In genomic region chr6:158810149-158811095, GRCh38 we compare ENCODE assay signal across 9 cellular contexts. TPM values are rescaled to one million over a fixed set of nuclear protein-coding genes. Genes with fewer than 3 reads are reported as not detected.
DNase-seq lines count a peak whose midpoint lies in the region; ATAC-seq and TF ChIP-seq lines count a peak whose summit lies in the region.
"Had no signal": no experiment of that assay in that cellular context is flagged by ENCODE, and none has a peak within 500 bp of the region (broad histone marks: within the 10 kb centered on the region; RNA-seq: fewer than 3 reads in every experiment).

No MANE protein-coding gene starts in this region.

- TF ChIP-seq CTCF in spleen (IDR thresholded peaks at IDR 0.05 in 8 of 11, conservative IDR thresholded peaks at IDR 0.05 in 3 of 11): no peak

- H3K4me1 ChIP-seq in ectodermal cell (ENCODE audit: control insufficient read depth, insufficient read depth, low read length) (peaks cover 4% of the 10 kb centered on the region), spleen (peaks cover 48 to 100% (median 98%) of the 10 kb centered on the region in 6 donors)

- H3K36me3 Mint-ChIP-seq in activated CD4-positive, alpha-beta T cell treated with anti-CD3 and anti-CD28 coated beads, Interleukin-2, amount 10 ng/mL, durations not matched to agents 24 days and 14 days (ENCODE audit: low read depth): peaks cover 84% of the 10 kb centered on the region

- H3K36me3 ChIP-seq in ectodermal cell (ENCODE audit: control insufficient read depth, insufficient read depth, low read length) (peaks cover 7% of the 10 kb centered on the region), spleen (peaks cover 0 to 48% (median 0%) of the 10 kb centered on the region in 6 donors)

- no peak for TF ChIP-seq POLR2A in spleen (IDR thresholded peaks at IDR 0.05)

- 89 to 90% methylated on average over 7 to 9 of the region's 9 CpGs for WGBS in ectodermal cell, 2 experiments
- WGBS in spleen, 5 donors: 66 to 72% (median 70%) methylated on average over 9 of the region's 9 CpGs

- no peak for DNase-seq in activated CD4-positive, alpha-beta T cell treated with anti-CD3 and anti-CD28 coated beads, Interleukin-2, amount 10 ng/mL, durations not matched to agents 24 days and 14 days
- DNase-seq in activated CD4-positive, alpha-beta T cell treated with anti-CD3 and anti-CD28 coated beads, Interleukin-2, amount 50 U/mL, for 4 hours: no peak
- DNase-seq in NCI-H2107 (lab: John Stamatoyannopoulos, UW) (peak; percentile 6), spleen (no peak), HEK293T (ENCODE audit: extremely low spot score) (no peak), superior temporal gyrus (ENCODE audit: extremely low spot score) (no peak)
- DNase-seq: activated naive CD4-positive, alpha-beta T cell treated with anti-CD3 and anti-CD28 coated beads, Interleukin-2, amount 50 U/mL, for 16 hours had no signal

- peaks cover 85% of the 10 kb centered on the region for H3K4me1 Mint-ChIP-seq in activated CD4-positive, alpha-beta T cell treated with anti-CD3 and anti-CD28 coated beads, Interleukin-2, amount 10 ng/mL, durations not matched to agents 24 days and 14 days

- POLR2A ChIA-PET in HEK293T (lab: Yijun Ruan, JAX): no interaction called here

- no peak for ATAC-seq in HG03571 (IDR thresholded peaks at IDR 0.05; ENCODE audit: unreplicated experiment)

- intact Hi-C loops in activated CD4-positive, alpha-beta T cell treated with anti-CD3 and anti-CD28 coated beads, Interleukin-2, amount 10 ng/mL, durations not matched to agents 24 days and 14 days (cut with micrococcal nuclease): no loop called here
- intact Hi-C loops in spleen (cut with DNase I; ENCODE audit: low total_unique reads): no loop called here

- no peaks in the 10 kb centered on the region for H3K27me3 Mint-ChIP-seq in activated CD4-positive, alpha-beta T cell treated with anti-CD3 and anti-CD28 coated beads, Interleukin-2, amount 10 ng/mL, durations not matched to agents 24 days and 14 days

- peak overlapping the region; percentile 38 for H3K27ac Mint-ChIP-seq in activated CD4-positive, alpha-beta T cell treated with anti-CD3 and anti-CD28 coated beads, Interleukin-2, amount 10 ng/mL, durations not matched to agents 24 days and 14 days

- no peaks in the 10 kb centered on the region for H3K9me3 ChIP-seq in ectodermal cell (ENCODE audit: control insufficient read depth, low read length)
- H3K9me3 ChIP-seq in spleen: no peaks in the 10 kb centered on the region

- H3K27ac ChIP-seq in ectodermal cell (ENCODE audit: insufficient read depth, low read depth, low read length, poor library complexity, severe bottlenecking): peak overlapping the region; percentile 42
- peak overlapping the region in 6 of 8 donors; percentile 24 to 99 (median 72) for H3K27ac ChIP-seq in spleen

- CTCF ChIA-PET in HEK293T (lab: Yijun Ruan, JAX): no interaction called here

- no peak overlapping the region for H3K4me3 ChIP-seq in ectodermal cell (ENCODE audit: insufficient read depth, low read depth, low read length)
- H3K4me3 ChIP-seq in spleen: no peak overlapping the region

- peaks cover 5% of the 10 kb centered on the region for H3K9me3 Mint-ChIP-seq in activated CD4-positive, alpha-beta T cell treated with anti-CD3 and anti-CD28 coated beads, Interleukin-2, amount 10 ng/mL, durations not matched to agents 24 days and 14 days

- no peak overlapping the region for H3K4me3 Mint-ChIP-seq in activated CD4-positive, alpha-beta T cell treated with anti-CD3 and anti-CD28 coated beads, Interleukin-2, amount 10 ng/mL, durations not matched to agents 24 days and 14 days

- H3K27me3 ChIP-seq in ectodermal cell (ENCODE audit: control insufficient read depth, insufficient read depth, low read length, poor library complexity, severe bottlenecking) (no peaks in the 10 kb centered on the region), spleen (replicated peaks in 1 of 7) (no peaks in the 10 kb centered on the region)

TF ChIP-seq in HEK293T, 16 proteins besides CTCF, POLR2A, EP300 and RAD21:
- TF ChIP-seq ARNT (IDR thresholded peaks at IDR 0.05): no peak

RNA-seq across cellular contexts. Expression of gene EZR, which starts 8.7 kb away (rescaled TPM):
- 204 and 215 TPM in 2 replicates for total RNA-seq in activated CD4-positive, alpha-beta T cell treated with anti-CD3 and anti-CD28 coated beads, Interleukin-2, amount 10 ng/mL, durations not matched to agents 24 days and 14 days
- 65.9 TPM for polyA plus RNA-seq in ectodermal cell (2013, experiment 1 of 4)
- 67.9 TPM for polyA plus RNA-seq in ectodermal cell (2013, experiment 2 of 4)
- polyA plus RNA-seq in ectodermal cell (2013, experiment 3 of 4): 57.2 TPM
- 57.9 TPM for polyA plus RNA-seq in ectodermal cell (2013, experiment 4 of 4)
- 100 to 1,000 TPM; 101 to 153 (median 121) TPM for total RNA-seq in spleen
- polyA plus RNA-seq in spleen: 100 to 1,000 TPM in 2 of 3 donors, 10 to 100 TPM in 1; 78.0 to 121 (median 106) TPM
